Comparison of ENCODE assay signal across 1 cellular context in the genomic region with DNA sequence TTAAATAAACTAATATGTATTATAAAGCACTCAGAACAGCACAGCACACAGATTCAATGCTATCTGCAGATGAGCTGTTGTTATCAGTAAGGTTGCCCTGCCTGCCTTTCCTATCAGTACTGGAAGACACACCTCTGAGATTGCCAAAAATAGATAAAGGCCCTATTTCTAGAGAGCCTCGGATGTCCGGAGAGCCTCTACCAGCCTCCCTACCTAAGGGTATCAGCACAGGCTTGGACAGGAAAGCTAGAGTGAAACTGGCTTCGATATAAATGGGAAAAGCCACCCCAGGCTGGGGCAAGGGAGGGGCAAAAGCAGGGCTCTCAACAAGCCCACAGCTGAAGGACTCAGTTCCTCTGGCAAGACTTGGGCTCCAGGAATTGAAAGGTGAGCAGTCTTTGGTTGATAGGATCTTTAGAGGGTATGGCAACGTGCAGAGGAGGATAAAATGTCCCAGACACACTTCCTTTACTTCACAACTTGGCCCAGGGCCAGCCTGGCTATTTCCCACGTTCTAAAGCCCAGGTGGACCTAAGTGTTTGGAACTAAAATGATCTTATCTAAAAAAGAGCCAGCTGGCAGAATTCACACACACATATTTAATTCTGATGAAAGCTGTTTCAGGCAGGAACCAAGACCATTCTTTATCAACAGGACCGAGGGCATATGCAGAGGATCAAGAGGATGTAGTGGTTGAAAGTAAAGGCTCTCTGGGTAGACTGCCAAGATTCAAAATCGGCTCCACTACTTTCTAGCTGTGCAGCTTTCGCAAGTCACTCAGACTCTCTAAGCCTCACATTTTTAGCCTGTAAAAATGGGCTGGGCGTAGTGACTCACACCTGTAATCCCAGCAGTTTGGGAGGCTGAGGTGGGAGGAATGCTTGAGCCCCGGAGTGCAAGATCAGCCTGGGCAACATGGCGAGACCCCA.
TF ChIP-seq lines count a peak whose summit lies in the region.

No MANE protein-coding gene starts in this region.

TF ChIP-seq in H1, 55 proteins besides CTCF, POLR2A, EP300 and RAD21:
- TF ChIP-seq SP1 (IDR thresholded peaks at IDR 0.05; ENCODE audit: low read depth, low read length) (no peak), ZNF274 (IDR thresholded peaks at IDR 0.05; ENCODE audit: borderline replicate concordance, extremely low read depth, low read length) (no peak), CEBPB (IDR thresholded peaks at IDR 0.05; ENCODE audit: low read depth, low read length) (no peak), POLR2AphosphoS5 (IDR thresholded peaks at IDR 0.05; ENCODE audit: low read depth, low read length) (no peak), SIN3A (conservative IDR thresholded peaks at IDR 0.05 in 1 of 2, IDR thresholded peaks at IDR 0.05 in 1 of 2; ENCODE audit: low read depth in 1 of 2, low read length in 2 of 2) (no peak), SRF (IDR thresholded peaks at IDR 0.05; ENCODE audit: low read depth, low read length) (no peak), TAF7 (optimal IDR thresholded peaks at IDR 0.05; ENCODE audit: borderline replicate concordance, low read depth, low read length) (no peak), BRCA1 (IDR thresholded peaks at IDR 0.05; ENCODE audit: low read depth, low read length) (no peak), SIX5 (IDR thresholded peaks at IDR 0.05; ENCODE audit: low read depth, low read length) (no peak), EZH2 (IDR thresholded peaks at IDR 0.05; ENCODE audit: low read depth, low read length, severe bottlenecking) (no peak)
